In genomic region chr12:22858849-22859569, GRCh38 we compare ENCODE assay signal across 13 cellular contexts.
DNase-seq lines count a peak whose midpoint lies in the region; ATAC-seq and TF ChIP-seq lines count a peak whose summit lies in the region.
"Had no signal": no experiment of that assay in that cellular context is flagged by ENCODE, and none has a peak within 500 bp of the region (broad histone marks: within the 10 kb centered on the region; RNA-seq: fewer than 3 reads in every experiment).

No MANE protein-coding gene starts in this region.

- H3K4me3 ChIP-seq in HUES48 (ENCODE audit: low read depth, low read length) (no peak overlapping the region), choroid plexus epithelial cell (ENCODE audit: low read depth, low read length) (no peak overlapping the region), osteoblast (ENCODE audit: insufficient read depth, low read length) (no peak overlapping the region), WERI-Rb-1 (ENCODE audit: low read depth, low read length) (no peak overlapping the region)
- H3K4me3 ChIP-seq: lung had no signal

- H3K27me3 ChIP-seq in HUES48 (ENCODE audit: control insufficient read depth, insufficient read depth, low read length): no peaks in the 10 kb centered on the region
- no peaks in the 10 kb centered on the region for H3K27me3 ChIP-seq in osteoblast (ENCODE audit: insufficient read depth, low read length)
- no peaks in the 10 kb centered on the region for H3K27me3 ChIP-seq in WERI-Rb-1 (ENCODE audit: insufficient read depth, low read depth, severe bottlenecking)

- TF ChIP-seq CTCF in choroid plexus epithelial cell (conservative IDR thresholded peaks at IDR 0.05; ENCODE audit: low read depth, low read length) (no peak), osteoblast (IDR thresholded peaks at IDR 0.05; ENCODE audit: extremely low read depth, low read depth, low read length) (no peak), WERI-Rb-1 (IDR thresholded peaks at IDR 0.05; ENCODE audit: low read depth, low read length) (no peak), RWPE1 (conservative IDR thresholded peaks at IDR 0.05; ENCODE audit: low read depth) (no peak)

- no peaks in the 10 kb centered on the region for H3K36me3 ChIP-seq in HUES48 (ENCODE audit: control insufficient read depth, insufficient read depth, low read length)
- no peaks in the 10 kb centered on the region for H3K36me3 ChIP-seq in osteoblast (ENCODE audit: insufficient read depth, low read length)
- H3K36me3 ChIP-seq in WERI-Rb-1: no peaks in the 10 kb centered on the region

- H3K9ac ChIP-seq in HUES48 (ENCODE audit: low read depth, low read length): no peak overlapping the region

- no peaks in the 10 kb centered on the region for H3K9me3 ChIP-seq in HUES48 (ENCODE audit: control insufficient read depth, insufficient read depth, low read length)
- no peaks in the 10 kb centered on the region for H3K9me3 ChIP-seq in osteoblast (ENCODE audit: low read depth, low read length)
- H3K9me3 ChIP-seq in WERI-Rb-1 (ENCODE audit: severe bottlenecking): no peaks in the 10 kb centered on the region

- no peaks in the 10 kb centered on the region for H3K79me2 ChIP-seq in osteoblast (ENCODE audit: insufficient read depth, low read length)

- H2AFZ ChIP-seq in osteoblast (ENCODE audit: low read length): peak overlapping the region; percentile 14

- CTCF ChIA-PET in RWPE1 (lab: Yijun Ruan, JAX): no interaction called here

- peak; percentile 45 for ATAC-seq in GM18502 (IDR thresholded peaks at IDR 0.05; ENCODE audit: poor library complexity, unreplicated experiment)
- no peak for ATAC-seq in HG03378 (IDR thresholded peaks at IDR 0.05; ENCODE audit: unreplicated experiment)
- ATAC-seq: activated CD4-positive, alpha-beta T cell treated with anti-CD3 and anti-CD28 coated beads for 36 hours; Panc1 had no signal

- POLR2A ChIA-PET in RWPE1 (lab: Yijun Ruan, JAX; ENCODE audit: low non-redundant PET): no interaction called here

- H3K27ac ChIP-seq in HUES48 (ENCODE audit: low read depth, low read length) (peak overlapping the region; percentile 8), osteoblast (ENCODE audit: low read depth, low read length) (no peak overlapping the region), WERI-Rb-1 (no peak overlapping the region), RWPE1 (no peak overlapping the region)

- DNase-seq in choroid plexus epithelial cell (ENCODE audit: low read depth) (peak; percentile 29), osteoblast (ENCODE audit: insufficient read length, low spot score, missing footprints) (peak; percentile 76), WERI-Rb-1 (no peak), RWPE1 (ENCODE audit: low spot score) (no peak)
- DNase-seq: activated CD4-positive, alpha-beta T cell treated with anti-CD3 and anti-CD28 coated beads for 36 hours; activated naive CD8-positive, alpha-beta T cell treated with anti-CD3 and anti-CD28 coated beads, Interleukin-2, amount 10 ng/mL, durations not matched to agents 7 days and 5 days; NCI-H1417; NCI-H510A treated with DMSO at 0.1 percent for 48 hours had no signal

- H3K4me1 ChIP-seq in HUES48 (ENCODE audit: control insufficient read depth, insufficient read depth, low read length) (peaks cover 20% of the 10 kb centered on the region), osteoblast (ENCODE audit: insufficient read depth, low read length) (no peaks in the 10 kb centered on the region)

- H3K4me2 ChIP-seq in osteoblast (ENCODE audit: insufficient read depth, low read length): no peak overlapping the region

- H4K20me1 ChIP-seq in osteoblast (ENCODE audit: insufficient read depth, low read length): no peaks in the 10 kb centered on the region

Comparison
In these comparisons a context has a peak if more than half of its experiments do, and no peak if none do; other contexts are left out.
1. DNase-seq: peak in choroid plexus epithelial cell (single experiment) and osteoblast (single experiment); none in WERI-Rb-1 (single experiment) and RWPE1 (single experiment).